In the genomic region with DNA sequence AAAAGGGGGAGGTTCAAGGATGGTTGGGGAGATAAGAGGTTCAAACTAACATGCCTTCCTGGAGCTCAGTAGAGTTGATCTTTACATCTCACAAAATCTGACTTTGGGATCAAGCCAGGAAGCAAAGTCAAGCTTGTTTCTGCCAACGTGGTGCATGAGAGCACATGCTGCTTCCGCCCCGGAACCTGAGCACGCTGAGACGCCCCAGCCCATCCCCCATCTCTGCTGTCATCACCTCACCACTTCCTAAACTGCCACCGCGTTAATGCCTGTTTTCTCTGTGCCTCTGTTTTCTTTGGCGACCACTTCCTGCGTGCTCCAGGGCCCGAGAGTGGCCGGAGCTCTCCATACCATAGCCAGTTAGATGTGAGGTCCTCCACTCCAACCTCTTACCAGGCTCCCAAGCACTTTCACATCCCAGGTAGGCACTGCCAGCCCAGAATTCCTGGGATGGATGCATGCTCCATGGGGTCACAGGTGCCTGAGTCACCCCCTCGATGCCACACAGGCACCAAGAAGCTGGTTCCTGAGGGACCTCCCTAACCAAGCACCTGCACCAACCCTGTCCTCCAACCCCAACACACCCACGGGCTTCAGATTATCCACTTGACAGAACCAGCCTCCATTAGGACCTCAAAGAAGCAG, we compare ENCODE assay signal across 9 cellular contexts. TPM values are rescaled to one million over a fixed set of nuclear protein-coding genes. Genes with fewer than 3 reads are reported as not detected.
A peak's percentile ranks its signal among the peaks of the same experiment; 100 is the strongest.
DNase-seq lines count a peak whose midpoint lies in the region; ATAC-seq and TF ChIP-seq lines count a peak whose summit lies in the region.
"Had no signal": no experiment of that assay in that cellular context is flagged by ENCODE, and none has a peak within 500 bp of the region (broad histone marks: within the 10 kb centered on the region; RNA-seq: fewer than 3 reads in every experiment).

No MANE protein-coding gene starts in this region.

- H3K36me3 ChIP-seq in suprapubic skin: peaks cover 24% of the 10 kb centered on the region

- no peak for ATAC-seq in HG02798 (IDR thresholded peaks at IDR 0.05; ENCODE audit: poor library complexity, unreplicated experiment)
- ATAC-seq: psoas muscle had no signal

- H3K4me3 ChIP-seq in suprapubic skin: no peak overlapping the region
- H3K4me3 ChIP-seq: psoas muscle had no signal

- no peak for TF ChIP-seq POLR2A in suprapubic skin (IDR thresholded peaks at IDR 0.05)

- H3K4me1 Mint-ChIP-seq in nephron progenitor cell (peaks cover 6% of the 10 kb centered on the region), mesothelial cell of epicardium (no peaks in the 10 kb centered on the region)

- 44% methylated on average over 11 of the region's 13 CpGs for WGBS in suprapubic skin

- no peak for TF ChIP-seq EP300 in suprapubic skin (IDR thresholded peaks at IDR 0.05)

- DNase-seq in GM10248 (ENCODE audit: extremely low spot score): peak; percentile 30
- peak; percentile 77 for DNase-seq in T follicular helper cell (ENCODE audit: low read depth)
- peak; percentile 23 to 82 (median 50) for DNase-seq in activated naive CD4-positive, alpha-beta T cell (lab: John Stamatoyannopoulos, UW)
- peak; percentile 45 to 81 for DNase-seq in stimulated activated CD4-positive, alpha-beta T cell treated with anti-CD3 and anti-CD28 coated beads, Interleukin-15, amount 100 ng/mL, for 48 hours (ENCODE audit: low read depth in 2 of 2)
- DNase-seq in nephron progenitor cell: no peak
- no peak for DNase-seq in mesothelial cell of epicardium (ENCODE audit: low spot score in 2 of 2, unreplicated experiment in 2 of 2)
- DNase-seq in suprapubic skin (ENCODE audit: low spot score in 2 of 2): no peak

- no peak overlapping the region for H3K27ac ChIP-seq in suprapubic skin
- H3K27ac ChIP-seq: psoas muscle had no signal

- CTCF ChIA-PET in GM10248 (lab: Yijun Ruan, JAX): no interaction called here

- no peaks in the 10 kb centered on the region for H3K27me3 ChIP-seq in suprapubic skin

- H3K27ac Mint-ChIP-seq in nephron progenitor cell (no peak overlapping the region), mesothelial cell of epicardium (no peak overlapping the region)

- no peaks in the 10 kb centered on the region for H3K9me3 ChIP-seq in suprapubic skin
- H3K9me3 ChIP-seq: psoas muscle had no signal

- peaks cover 7% of the 10 kb centered on the region for H3K4me1 ChIP-seq in suprapubic skin
- H3K4me1 ChIP-seq: psoas muscle had no signal

- H3K4me3 Mint-ChIP-seq in nephron progenitor cell (no peak overlapping the region), mesothelial cell of epicardium (no peak overlapping the region)

- no peaks in the 10 kb centered on the region for H3K9me3 Mint-ChIP-seq in nephron progenitor cell
- no peaks in the 10 kb centered on the region for H3K9me3 Mint-ChIP-seq in mesothelial cell of epicardium

- H3K36me3 Mint-ChIP-seq in nephron progenitor cell (ENCODE audit: low read depth) (no peaks in the 10 kb centered on the region), mesothelial cell of epicardium (no peaks in the 10 kb centered on the region)

- TF ChIP-seq CTCF in GM10248 (IDR thresholded peaks at IDR 0.05; ENCODE audit: control extremely low read depth, extremely low read depth, low read depth, missing control alignments): no peak
- no peak for TF ChIP-seq CTCF in nephron progenitor cell (IDR thresholded peaks at IDR 0.05)
- no peak for TF ChIP-seq CTCF in mesothelial cell of epicardium (IDR thresholded peaks at IDR 0.05; ENCODE audit: unreplicated experiment)
- TF ChIP-seq CTCF in suprapubic skin (IDR thresholded peaks at IDR 0.05): no peak

- H3K27me3 Mint-ChIP-seq in nephron progenitor cell (ENCODE audit: low read depth, poor library complexity) (peaks cover 64% of the 10 kb centered on the region), mesothelial cell of epicardium (ENCODE audit: low read depth) (peaks cover 92% of the 10 kb centered on the region)

- POLR2A ChIA-PET in GM10248 (lab: Yijun Ruan, JAX): no interaction called here

RNA-seq across cellular contexts. Expression of gene AFAP1L1, which starts 31.2 kb away (rescaled TPM):
- total RNA-seq in mesothelial cell of epicardium: 0.22 to 0.63 TPM (median 0.36 TPM) in 3 replicates
- 10 to 100 TPM in 1 of 4 donors, 1 to 10 TPM in 3; 4.8 to 11.6 (median 7.3) TPM for total RNA-seq in suprapubic skin

Comparison
In these comparisons a context has a peak if more than half of its experiments do, and no peak if none do; other contexts are left out.
1. DNase-seq: peak in GM10248 (single experiment), T follicular helper cell (single experiment), activated naive CD4-positive, alpha-beta T cell (4 of 4) and stimulated activated CD4-positive, alpha-beta T cell treated with anti-CD3 and anti-CD28 coated beads, Interleukin-15, amount 100 ng/mL, for 48 hours (2 of 2); none in nephron progenitor cell (single experiment), mesothelial cell of epicardium (0 of 2) and suprapubic skin (0 of 2).